8 cellular contexts compared by ENCODE assay signal in genomic region chr7:141585592-141586510, GRCh38. TPM values are rescaled to one million over a fixed set of nuclear protein-coding genes. Genes with fewer than 3 reads are reported as not detected.
DNase-seq lines count a peak whose midpoint lies in the region; ATAC-seq and TF ChIP-seq lines count a peak whose summit lies in the region.

No MANE protein-coding gene starts in this region.

- peak; percentile 91 for ATAC-seq in HG02973 (IDR thresholded peaks at IDR 0.05; ENCODE audit: unreplicated experiment)
- peak; percentile 71 to 78 for ATAC-seq in lower lobe of right lung

- H3K27ac ChIP-seq in lower lobe of right lung, result no peak overlapping the region
- H3K27ac ChIP-seq in WERI-Rb-1, result no peak overlapping the region

- H3K36me3 ChIP-seq in lower lobe of right lung, result no peaks in the 10 kb centered on the region
- H3K36me3 ChIP-seq in WERI-Rb-1, result no peaks in the 10 kb centered on the region

- intact Hi-C loops in lower lobe of right lung (cut with DNase I), result no loop called here

- TF ChIP-seq CTCF in lower lobe of right lung (IDR thresholded peaks at IDR 0.05) (no peak), WERI-Rb-1 (IDR thresholded peaks at IDR 0.05; ENCODE audit: low read depth, low read length) (no peak)

- DNase-seq in activated T-cell treated with anti-CD3 and anti-CD28 coated beads for 24 hours (ENCODE audit: low read depth) (peak; percentile 50), lower lobe of right lung (no peak), WERI-Rb-1 (no peak), NOMO-1 treated with DMSO at 0.1 percent for 48 hours (lab: John Stamatoyannopoulos, UW; ENCODE audit: unreplicated experiment) (no peak), COLO668 (lab: John Stamatoyannopoulos, UW; ENCODE audit: unreplicated experiment) (no peak)
- no peak for DNase-seq in activated T-cell treated with anti-CD3 and anti-CD28 coated beads, Interleukin-2, amount 50 U/mL, for 1 hour
- peak; percentile 42 to 67 for DNase-seq in activated CD4-positive, alpha-beta T cell treated with anti-CD3 and anti-CD28 coated beads, Interleukin-2, amount 50 U/mL, for 48 hours

- H3K4me1 ChIP-seq in lower lobe of right lung, result no peaks in the 10 kb centered on the region

- H3K27me3 ChIP-seq in lower lobe of right lung (ENCODE audit: low read depth), result no peaks in the 10 kb centered on the region
- H3K27me3 ChIP-seq in WERI-Rb-1 (ENCODE audit: insufficient read depth, low read depth, severe bottlenecking), result no peaks in the 10 kb centered on the region

- H3K4me3 ChIP-seq in lower lobe of right lung (no peak overlapping the region), WERI-Rb-1 (ENCODE audit: low read depth, low read length) (no peak overlapping the region)

- H3K9me3 ChIP-seq in lower lobe of right lung, result no peaks in the 10 kb centered on the region
- no peaks in the 10 kb centered on the region for H3K9me3 ChIP-seq in WERI-Rb-1 (ENCODE audit: severe bottlenecking)

RNA-seq across cellular contexts. Expression of gene AGK, which starts 34.6 kb away (rescaled TPM):
- 19.8 TPM for total RNA-seq in lower lobe of right lung

Comparison
In these comparisons a context has a peak if more than half of its experiments do, and no peak if none do; other contexts are left out.
1. DNase-seq: peak in activated T-cell treated with anti-CD3 and anti-CD28 coated beads for 24 hours (single experiment) and activated CD4-positive, alpha-beta T cell treated with anti-CD3 and anti-CD28 coated beads, Interleukin-2, amount 50 U/mL, for 48 hours (2 of 2); none in activated T-cell treated with anti-CD3 and anti-CD28 coated beads, Interleukin-2, amount 50 U/mL, for 1 hour (single experiment), lower lobe of right lung (single experiment), WERI-Rb-1 (single experiment), NOMO-1 treated with DMSO at 0.1 percent for 48 hours (single experiment) and COLO668 (single experiment).